8 cellular contexts compared by ENCODE assay signal in the genomic region with DNA sequence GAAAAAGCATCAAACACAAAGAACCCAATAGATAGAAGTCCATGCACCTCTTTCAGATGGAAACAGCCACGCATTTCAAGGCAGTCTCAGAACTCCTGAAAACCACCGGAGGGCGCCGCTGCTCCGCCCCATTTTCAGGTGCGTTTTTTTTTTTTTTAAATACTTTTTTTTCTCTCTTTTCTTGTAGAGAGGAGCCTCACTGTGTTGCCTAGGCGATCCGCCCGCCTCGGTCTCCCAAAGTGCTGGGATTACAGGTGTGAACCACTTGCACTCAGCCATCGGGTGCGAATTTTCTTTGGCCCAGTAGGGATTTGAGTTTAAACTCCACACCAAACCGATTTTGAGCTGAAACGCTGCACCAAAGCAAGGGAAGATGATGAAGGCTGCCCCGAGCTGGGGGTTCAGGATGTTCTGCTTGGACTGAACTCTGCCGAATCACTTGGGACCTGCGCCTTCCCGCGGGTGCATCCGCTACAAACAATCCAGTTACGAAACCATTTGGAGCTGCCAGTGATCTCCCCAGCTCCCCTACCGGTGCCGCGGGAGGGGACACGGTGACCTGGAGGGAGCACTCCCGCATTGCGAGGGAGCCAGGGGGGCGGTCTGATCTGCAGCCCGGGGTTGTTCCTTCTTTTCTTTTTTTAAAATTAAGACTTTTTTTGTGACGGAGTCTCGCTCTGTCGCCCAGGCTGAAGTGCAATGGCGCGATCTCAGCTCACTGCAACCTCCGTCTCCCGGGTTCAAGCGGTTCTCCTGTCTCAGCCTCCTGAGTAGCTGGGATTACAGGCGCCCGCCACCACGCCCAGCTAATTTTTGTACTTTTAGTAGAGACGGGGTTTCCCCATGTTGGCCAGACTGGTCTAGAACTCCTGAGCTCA. TPM values are rescaled to one million over a fixed set of nuclear protein-coding genes. Genes with fewer than 3 reads are reported as not detected.
DNase-seq lines count a peak whose midpoint lies in the region; ATAC-seq, FAIRE-seq and TF ChIP-seq lines count a peak whose summit lies in the region.

No MANE protein-coding gene starts in this region.

- no peak overlapping the region for H3K23ac ChIP-seq in neuronal stem cell (ENCODE audit: low read depth, low read length, poor library complexity)

- peak overlapping the region; percentile 92 to 94 for H3K27ac ChIP-seq in A549
- no peak overlapping the region for H3K27ac ChIP-seq in neuronal stem cell (replicated peaks; ENCODE audit: low read length)
- H3K27ac ChIP-seq in transverse colon: peak overlapping the region; percentile 89 to 94 (median 91)

- peak overlapping the region; percentile 74 for H3K4me2 ChIP-seq in A549
- H3K4me2 ChIP-seq in neuronal stem cell (ENCODE audit: insufficient read depth, low read length, poor library complexity, severe bottlenecking): peak overlapping the region; percentile 89

- H2AK5ac ChIP-seq in neuronal stem cell (ENCODE audit: low read depth, low read length): no peak overlapping the region

- H3K9ac ChIP-seq in neuronal stem cell (ENCODE audit: low read depth, low read length, poor library complexity): peak overlapping the region; percentile 52

- peaks cover 14 to 15% of the 10 kb centered on the region in 2 donors for H3K36me3 ChIP-seq in neuronal stem cell (replicated peaks in 1 of 2; ENCODE audit: control insufficient read depth in 2 of 2, insufficient read depth in 2 of 2, low read length in 2 of 2)
- peaks cover 0 to 15% (median 2%) of the 10 kb centered on the region in 4 donors for H3K36me3 ChIP-seq in transverse colon

- H3K4ac ChIP-seq in neuronal stem cell (ENCODE audit: low read length): no peak overlapping the region

- no peak for FAIRE-seq in A549 (lab: Jason Lieb, UNC)
- FAIRE-seq in RCC 7860 (lab: Jason Lieb, UNC): peak; percentile 52

- TF ChIP-seq POLR2A in A549 (IDR thresholded peaks at IDR 0.05; ENCODE audit: low read length) (no peak), transverse colon (IDR thresholded peaks at IDR 0.05) (no peak)

- 0 out of 3 replicates have a peak, but pooled peaks cover 4% of the 10 kb centered on the region for H3K9me3 ChIP-seq in A549
- H3K9me3 ChIP-seq in neuronal stem cell (replicated peaks in 1 of 2; ENCODE audit: control insufficient read depth in 2 of 2, insufficient read depth in 1 of 2, low read depth in 1 of 2, low read length in 2 of 2): no peaks in the 10 kb centered on the region
- no peaks in the 10 kb centered on the region for H3K9me3 ChIP-seq in transverse colon

- H2BK5ac ChIP-seq in neuronal stem cell (ENCODE audit: low read length): no peak overlapping the region

- H3K18ac ChIP-seq in neuronal stem cell (ENCODE audit: low read length): peak overlapping the region; percentile 96

- no peaks in the 10 kb centered on the region for H3K79me1 ChIP-seq in neuronal stem cell (ENCODE audit: low read depth, low read length)

- peaks cover 0 to 6% (median 0%) of the 10 kb centered on the region in 3 experiments for H3K27me3 ChIP-seq in neuronal stem cell (ENCODE audit: control insufficient read depth in 3 of 3, insufficient read depth in 3 of 3, low read depth in 1 of 3, low read length in 3 of 3)
- H3K27me3 ChIP-seq in transverse colon: no peaks in the 10 kb centered on the region

- intact Hi-C loops in transverse colon (cut with DNase I; ENCODE audit: low total_unique reads): loop anchor here (10.0 kb wide), 1 partner anchor 477 kb away; no protein-coding TSS in a partner anchor

- no peak overlapping the region for H2BK15ac ChIP-seq in neuronal stem cell (ENCODE audit: low read length)

- peak; percentile 80 to 86 for TF ChIP-seq RAD21 in A549 (conservative IDR thresholded peaks at IDR 0.05 in 1 of 2, IDR thresholded peaks at IDR 0.05 in 1 of 2)

- ATAC-seq in A549 (peak; percentile 11 to 43; a peak in 5 of 6 replicates), GM18498 (IDR thresholded peaks at IDR 0.05; ENCODE audit: unreplicated experiment) (peak; percentile 61)

- peaks cover 75% of the 10 kb centered on the region for H3K4me1 ChIP-seq in A549
- peaks cover 0 to 5% of the 10 kb centered on the region in 2 donors for H3K4me1 ChIP-seq in neuronal stem cell (ENCODE audit: control insufficient read depth in 2 of 2, insufficient read depth in 1 of 2, low read depth in 1 of 2, low read length in 2 of 2)
- peaks cover 0 to 5% (median 5%) of the 10 kb centered on the region in 4 donors for H3K4me1 ChIP-seq in transverse colon

- no peak overlapping the region for H2BK120ac ChIP-seq in neuronal stem cell (ENCODE audit: low read depth, low read length)

- POLR2A ChIA-PET in A549 (lab: Yijun Ruan, JAX): interaction anchor here (0.7 to 4.6 kb wide), 6 partner anchors 11 to 40 kb away, joined by 3 to 37 read pairs (median 4); partner anchors contain the start of gene DNAJC25

- no peak overlapping the region for H4K8ac ChIP-seq in neuronal stem cell (ENCODE audit: low read depth, low read length)

- in situ Hi-C loops in transverse colon (cut with MboI; ENCODE audit: low pct_ligation_motif_present in 1 of 4, low pct_unique_long_range_greater_than_20kb in 1 of 4, low sequenced_read_pairs in 3 of 4): loop anchor here in 1 of 4 donors (10.0 kb wide), 1 partner anchor 87 kb away; no protein-coding TSS in a partner anchor

- CTCF ChIA-PET in A549 (lab: Yijun Ruan, JAX): interaction anchor here (0.6 to 8.9 kb wide), 43 partner anchors 8 to 1077 kb away, joined by 3 to 112 read pairs (median 4); partner anchors contain the start of genes DNAJC25 and GNG10

- TF ChIP-seq CTCF in A549 (IDR thresholded peaks at IDR 0.05): peak; percentile 87
- peak; percentile 64 to 72 (median 71) for TF ChIP-seq CTCF in transverse colon (IDR thresholded peaks at IDR 0.05)

- TF ChIP-seq EP300 in A549 (IDR thresholded peaks at IDR 0.05) (no peak), transverse colon (IDR thresholded peaks at IDR 0.05; ENCODE audit: low read depth) (no peak)

- H3K4me3 ChIP-seq in A549 (peak overlapping the region; percentile 96), neuronal stem cell (ENCODE audit: low read length in 2 of 2) (peak overlapping the region; percentile 61 to 87), transverse colon (peak overlapping the region; percentile 47 to 78 (median 77))

- H4K91ac ChIP-seq in neuronal stem cell (ENCODE audit: low read depth, low read length, poor library complexity): no peak overlapping the region

- WGBS in A549 (ENCODE audit: missing lambda C conversion rate): under 1% methylated on average over 41 of the region's 41 CpGs
- no CpG with 5 or more reads among the region's 41 CpGs for WGBS in neuronal stem cell (ENCODE audit: extremely low coverage in 2 of 2, insufficient read length in 2 of 2, insufficient replicate concordance in 1 of 2), 2 donors
- 0% methylated on average over 1 to 40 of the region's 41 CpGs for WGBS in transverse colon (ENCODE audit: low coverage in 1 of 2), 2 donors

- peak overlapping the region; percentile 87 for H2AFZ ChIP-seq in neuronal stem cell (ENCODE audit: low read length)

- H2BK12ac ChIP-seq in neuronal stem cell (ENCODE audit: low read length): no peak overlapping the region

- H3K14ac ChIP-seq in neuronal stem cell (ENCODE audit: low read length): no peak overlapping the region

- DNase-seq in A549 (ENCODE audit: low read depth in 1 of 2, low spot score in 1 of 2) (peak; percentile 58 to 78), HS-5 (ENCODE audit: low read depth) (peak; percentile 25), RCC 7860 (ENCODE audit: low spot score) (peak; percentile 42), foreskin melanocyte (peak; percentile 38), neuronal stem cell (ENCODE audit: low spot score) (peak; percentile 49), transverse colon (peak; percentile 71)
- DNase-seq in activated effector memory CD4-positive, alpha-beta T cell treated with anti-CD3 and anti-CD28 coated beads, Interleukin-2, amount 50 U/mL, for 16 hours: peak; percentile 80

TF ChIP-seq in A549, 52 proteins besides CTCF, POLR2A, EP300 and RAD21 (continues in another document):
- no peak for TF ChIP-seq HOXB13 (CRISPR knock-in tag; IDR thresholded peaks at IDR 0.05; ENCODE audit: low read depth)
- TF ChIP-seq TP53 (CRISPR knock-in tag; IDR thresholded peaks at IDR 0.05): no peak
- TF ChIP-seq HEYL (CRISPR knock-in tag; IDR thresholded peaks at IDR 0.05): no peak
- TF ChIP-seq CHD4 (IDR thresholded peaks at IDR 0.05; ENCODE audit: borderline replicate concordance): no peak
- TF ChIP-seq, protein P1, sequence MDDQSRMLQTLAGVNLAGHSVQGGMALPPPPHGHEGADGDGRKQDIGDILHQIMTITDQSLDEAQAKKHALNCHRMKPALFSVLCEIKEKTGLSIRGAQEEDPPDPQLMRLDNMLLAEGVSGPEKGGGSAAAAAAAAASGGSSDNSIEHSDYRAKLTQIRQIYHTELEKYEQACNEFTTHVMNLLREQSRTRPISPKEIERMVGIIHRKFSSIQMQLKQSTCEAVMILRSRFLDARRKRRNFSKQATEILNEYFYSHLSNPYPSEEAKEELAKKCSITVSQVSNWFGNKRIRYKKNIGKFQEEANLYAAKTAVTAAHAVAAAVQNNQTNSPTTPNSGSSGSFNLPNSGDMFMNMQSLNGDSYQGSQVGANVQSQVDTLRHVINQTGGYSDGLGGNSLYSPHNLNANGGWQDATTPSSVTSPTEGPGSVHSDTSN (IDR thresholded peaks at IDR 0.05): no peak
- no peak for TF ChIP-seq POLR2AphosphoS2 (conservative IDR thresholded peaks at IDR 0.05; ENCODE audit: low read length)

RNA-seq across cellular contexts. Expression of gene PTGR1, which starts 1.4 kb away (rescaled TPM):
- polyA plus RNA-seq in A549 (2011; rRNA removed): 563 and 672 TPM in 2 replicates
- polyA plus RNA-seq in A549 (2012; cell fraction: cytosol; rRNA removed): 218 and 220 TPM in 2 replicates
- polyA plus RNA-seq in A549 (2012; cell fraction: nucleus; rRNA removed): 70.5 and 156 TPM in 2 replicates
- 494 to 552 TPM (median 495 TPM) in 3 replicates for polyA plus RNA-seq in A549 (2017; fragmentation: RNase III; extraction: RNeasy Plus Mini Kit Qiagen cat#74134 plus additional on column Dnase treatment)
- 221 and 291 TPM in 2 replicates for polyA minus RNA-seq in A549 (2011; rRNA and poly(A)+ RNA removed)
- polyA plus RNA-seq in neuronal stem cell (2013, experiment 1 of 2): 67.1 TPM
- 67.6 TPM for polyA plus RNA-seq in neuronal stem cell (2013, experiment 2 of 2)
- total RNA-seq in transverse colon: 10 to 100 TPM in 3 of 4 donors, 1 to 10 TPM in 1; 2.6 to 90.0 (median 51.6) TPM

RNA-seq across cellular contexts. Expression of gene DNAJC25, which starts 33.0 kb away (rescaled TPM):
- polyA plus RNA-seq in A549 (2011; rRNA removed) (8.4 and 12.1 TPM in 2 replicates), A549 (2017; fragmentation: RNase III; extraction: RNeasy Plus Mini Kit Qiagen cat#74134 plus additional on column Dnase treatment) (8.4 to 8.6 TPM (median 8.5 TPM) in 3 replicates)
- 4.3 and 4.4 TPM in 2 replicates for polyA plus RNA-seq in A549 (2012; cell fraction: cytosol; rRNA removed)
- 3.0 and 3.9 TPM in 2 replicates for polyA plus RNA-seq in A549 (2012; cell fraction: nucleus; rRNA removed)
- polyA minus RNA-seq in A549 (2011; rRNA and poly(A)+ RNA removed): 1.4 and 1.6 TPM in 2 replicates
- polyA plus RNA-seq in neuronal stem cell (2013, experiment 1 of 2): 7.4 TPM
- 7.7 TPM for polyA plus RNA-seq in neuronal stem cell (2013, experiment 2 of 2)
- total RNA-seq in transverse colon: 10 to 100 TPM; 10.1 to 19.4 (median 15.3) TPM

Comparison
In these comparisons a context has a peak if more than half of its experiments do, and no peak if none do; other contexts are left out.
1. DNase-seq: peak in every context shown above with its lines; median percentile 80 in activated effector memory CD4-positive, alpha-beta T cell treated with anti-CD3 and anti-CD28 coated beads, Interleukin-2, amount 50 U/mL, for 16 hours; 71 in transverse colon; 68 in A549; 49 in neuronal stem cell; 42 in RCC 7860; 38 in foreskin melanocyte; 25 in HS-5.